Comparison of ENCODE assay signal across 8 cellular contexts in genomic region chr12:124466200-124467128, GRCh38.
DNase-seq lines count a peak whose midpoint lies in the region; ATAC-seq and TF ChIP-seq lines count a peak whose summit lies in the region.

No MANE protein-coding gene starts in this region.

- H3K36me3 ChIP-seq in mesendoderm (ENCODE audit: control insufficient read depth, insufficient read depth, low read length), result peaks cover 9% of the 10 kb centered on the region

- no peak overlapping the region for H3K27ac ChIP-seq in mesendoderm (ENCODE audit: low read depth, low read length)

- no peak overlapping the region for H2BK120ac ChIP-seq in mesendoderm (ENCODE audit: low read depth, low read length)

- no peaks in the 10 kb centered on the region for H3K4me1 ChIP-seq in mesendoderm (ENCODE audit: control insufficient read depth, low read depth, low read length)

- H3K27me3 ChIP-seq in mesendoderm (ENCODE audit: insufficient read depth, low read length, poor library complexity), result no peaks in the 10 kb centered on the region

- no peak overlapping the region for H3K18ac ChIP-seq in mesendoderm (ENCODE audit: low read length)

- no peak overlapping the region for H2BK5ac ChIP-seq in mesendoderm (ENCODE audit: low read length)

- peak; percentile 91 for ATAC-seq in GM21717 (IDR thresholded peaks at IDR 0.05; ENCODE audit: unreplicated experiment)
- ATAC-seq in Right ventricle myocardium superior (ENCODE audit: poor library complexity), result peak; percentile 75
- ATAC-seq in omental fat pad (ENCODE audit: low FRiP score), result no peak

- no peak overlapping the region for H3K56ac ChIP-seq in mesendoderm (ENCODE audit: low read length)

- no peak overlapping the region for H4K8ac ChIP-seq in mesendoderm (ENCODE audit: low read depth, low read length)

- WGBS in mesendoderm (ENCODE audit: extremely low coverage, insufficient coverage, low lambda C conversion rate), result 100% methylated on average over 1 of the region's 31 CpGs

- H4K5ac ChIP-seq in mesendoderm (ENCODE audit: low read length), result no peak overlapping the region

- no peak overlapping the region for H3K23ac ChIP-seq in mesendoderm (ENCODE audit: low read length)

- intact Hi-C loops in Right ventricle myocardium superior (cut with DNase I), result no loop called here

- H2BK15ac ChIP-seq in mesendoderm (replicated peaks; ENCODE audit: low read depth), result no peak overlapping the region

- no peak overlapping the region for H3K4me3 ChIP-seq in mesendoderm (ENCODE audit: low read length)

- no peak overlapping the region for H3K4me2 ChIP-seq in mesendoderm (ENCODE audit: low read length)

- H3K79me2 ChIP-seq in mesendoderm (ENCODE audit: control insufficient read depth, insufficient read depth, low read length), result peaks cover 4% of the 10 kb centered on the region

- no peak for TF ChIP-seq CTCF in omental fat pad (IDR thresholded peaks at IDR 0.05)

- DNase-seq in MV-4-11 (lab: John Stamatoyannopoulos, UW), result peak; percentile 93
- peak; percentile 92 for DNase-seq in activated CD8-positive, alpha-beta memory T cell treated with anti-CD3 and anti-CD28 coated beads for 24 hours
- peak; percentile 81 for DNase-seq in Right ventricle myocardium superior
- DNase-seq in stimulated activated CD4-positive, alpha-beta T cell treated with anti-CD3 and anti-CD28 coated beads, TNF-alpha, amount 100 ng/mL, for 4 hours (ENCODE audit: low read depth in 3 of 3), result peak; percentile 61 to 78 (median 78)
- DNase-seq in omental fat pad (ENCODE audit: low spot score), result no peak
- no peak for DNase-seq in mesendoderm

- peaks cover 12% of the 10 kb centered on the region for H3K79me1 ChIP-seq in mesendoderm (ENCODE audit: low read length)

- H3K9ac ChIP-seq in mesendoderm (ENCODE audit: low read length), result no peak overlapping the region

- H2AK5ac ChIP-seq in mesendoderm (ENCODE audit: low read length), result no peak overlapping the region

- TF ChIP-seq POLR2A in GM10847 (IDR thresholded peaks at IDR 0.05; ENCODE audit: extremely low read depth, insufficient read length), result peak; percentile 31

- no peak overlapping the region for H3K4ac ChIP-seq in mesendoderm (ENCODE audit: low read depth, low read length)

Comparison
In these comparisons a context has a peak if more than half of its experiments do, and no peak if none do; other contexts are left out.
1. DNase-seq: peak in MV-4-11 (single experiment), activated CD8-positive, alpha-beta memory T cell treated with anti-CD3 and anti-CD28 coated beads for 24 hours (single experiment), Right ventricle myocardium superior (single experiment) and stimulated activated CD4-positive, alpha-beta T cell treated with anti-CD3 and anti-CD28 coated beads, TNF-alpha, amount 100 ng/mL, for 4 hours (3 of 3); none in omental fat pad (single experiment) and mesendoderm (single experiment).